Comparison of ENCODE assay signal across 1 cellular context in the genomic region with DNA sequence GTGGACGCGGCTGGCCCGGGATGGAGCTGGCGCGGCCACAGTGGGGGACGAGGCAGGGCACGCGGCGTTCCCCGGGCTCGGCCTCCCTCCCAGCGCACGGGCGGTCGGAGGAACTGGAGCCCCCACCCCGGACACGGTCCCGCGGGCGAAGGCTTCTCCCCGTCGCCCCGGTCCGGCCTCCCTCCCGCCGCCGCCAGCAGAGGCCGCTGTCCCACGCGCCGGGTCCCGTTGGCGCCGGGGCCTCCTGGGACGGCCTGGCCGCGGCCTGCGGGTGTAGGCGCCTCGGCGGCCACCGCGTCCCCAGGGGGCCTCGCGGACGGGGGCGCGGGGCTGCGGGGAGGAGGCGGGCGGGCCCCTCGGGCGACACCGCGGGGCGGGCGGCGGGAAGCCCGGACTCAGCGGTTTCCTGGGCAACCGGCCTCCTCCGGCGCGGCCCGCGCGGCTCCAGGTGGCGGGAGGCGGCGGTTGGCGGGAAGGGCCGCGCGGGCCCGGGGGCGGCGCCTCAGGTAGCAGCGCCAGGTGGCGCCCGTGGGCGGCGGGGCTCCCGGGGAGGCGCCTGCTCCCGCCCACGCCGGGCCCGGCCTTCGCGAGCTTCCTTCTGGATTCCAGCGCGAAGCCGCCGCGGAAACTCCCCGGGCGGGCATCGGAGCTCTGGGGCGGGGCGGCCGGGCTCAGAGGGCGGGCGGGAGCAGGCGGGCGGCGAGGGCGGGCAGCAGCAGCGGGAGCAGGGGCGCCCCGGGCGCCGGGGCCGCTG.
TF ChIP-seq lines count a peak whose summit lies in the region.

No MANE protein-coding gene starts in this region.

TF ChIP-seq in GM12878, 131 proteins besides CTCF, POLR2A, EP300 and RAD21 (continued from another document and continues in another):
- TF ChIP-seq, protein P1, sequence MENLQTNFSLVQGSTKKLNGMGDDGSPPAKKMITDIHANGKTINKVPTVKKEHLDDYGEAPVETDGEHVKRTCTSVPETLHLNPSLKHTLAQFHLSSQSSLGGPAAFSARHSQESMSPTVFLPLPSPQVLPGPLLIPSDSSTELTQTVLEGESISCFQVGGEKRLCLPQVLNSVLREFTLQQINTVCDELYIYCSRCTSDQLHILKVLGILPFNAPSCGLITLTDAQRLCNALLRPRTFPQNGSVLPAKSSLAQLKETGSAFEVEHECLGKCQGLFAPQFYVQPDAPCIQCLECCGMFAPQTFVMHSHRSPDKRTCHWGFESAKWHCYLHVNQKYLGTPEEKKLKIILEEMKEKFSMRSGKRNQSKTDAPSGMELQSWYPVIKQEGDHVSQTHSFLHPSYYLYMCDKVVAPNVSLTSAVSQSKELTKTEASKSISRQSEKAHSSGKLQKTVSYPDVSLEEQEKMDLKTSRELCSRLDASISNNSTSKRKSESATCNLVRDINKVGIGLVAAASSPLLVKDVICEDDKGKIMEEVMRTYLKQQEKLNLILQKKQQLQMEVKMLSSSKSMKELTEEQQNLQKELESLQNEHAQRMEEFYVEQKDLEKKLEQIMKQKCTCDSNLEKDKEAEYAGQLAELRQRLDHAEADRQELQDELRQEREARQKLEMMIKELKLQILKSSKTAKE (IDR thresholded peaks at IDR 0.05; ENCODE audit: low read depth, poor library complexity, severe bottlenecking), result no peak
- peak; percentile 8; the same call in 1 of the 2 replicates for TF ChIP-seq PAX5 (IDR thresholded peaks at IDR 0.05; ENCODE audit: borderline replicate concordance, low read depth, low read length)
- 0 out of 2 replicates have a peak, but pooled peaks have one; percentile 23 for TF ChIP-seq EED (IDR thresholded peaks at IDR 0.05; ENCODE audit: low read depth)
- TF ChIP-seq NR2C1 (IDR thresholded peaks at IDR 0.05), result no peak
- TF ChIP-seq, protein P2, sequence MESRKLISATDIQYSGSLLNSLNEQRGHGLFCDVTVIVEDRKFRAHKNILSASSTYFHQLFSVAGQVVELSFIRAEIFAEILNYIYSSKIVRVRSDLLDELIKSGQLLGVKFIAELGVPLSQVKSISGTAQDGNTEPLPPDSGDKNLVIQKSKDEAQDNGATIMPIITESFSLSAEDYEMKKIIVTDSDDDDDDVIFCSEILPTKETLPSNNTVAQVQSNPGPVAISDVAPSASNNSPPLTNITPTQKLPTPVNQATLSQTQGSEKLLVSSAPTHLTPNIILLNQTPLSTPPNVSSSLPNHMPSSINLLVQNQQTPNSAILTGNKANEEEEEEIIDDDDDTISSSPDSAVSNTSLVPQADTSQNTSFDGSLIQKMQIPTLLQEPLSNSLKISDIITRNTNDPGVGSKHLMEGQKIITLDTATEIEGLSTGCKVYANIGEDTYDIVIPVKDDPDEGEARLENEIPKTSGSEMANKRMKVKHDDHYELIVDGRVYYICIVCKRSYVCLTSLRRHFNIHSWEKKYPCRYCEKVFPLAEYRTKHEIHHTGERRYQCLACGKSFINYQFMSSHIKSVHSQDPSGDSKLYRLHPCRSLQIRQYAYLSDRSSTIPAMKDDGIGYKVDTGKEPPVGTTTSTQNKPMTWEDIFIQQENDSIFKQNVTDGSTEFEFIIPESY (IDR thresholded peaks at IDR 0.05), result no peak
- no peak for TF ChIP-seq JUND (IDR thresholded peaks at IDR 0.05; ENCODE audit: low read depth, low read length)
- no peak for TF ChIP-seq SMAD1 (IDR thresholded peaks at IDR 0.05; ENCODE audit: low read depth, partially characterized antibody)
- no peak for TF ChIP-seq WRNIP1 (IDR thresholded peaks at IDR 0.05; ENCODE audit: borderline replicate concordance, low read depth, low read length)
- TF ChIP-seq, protein P3, sequence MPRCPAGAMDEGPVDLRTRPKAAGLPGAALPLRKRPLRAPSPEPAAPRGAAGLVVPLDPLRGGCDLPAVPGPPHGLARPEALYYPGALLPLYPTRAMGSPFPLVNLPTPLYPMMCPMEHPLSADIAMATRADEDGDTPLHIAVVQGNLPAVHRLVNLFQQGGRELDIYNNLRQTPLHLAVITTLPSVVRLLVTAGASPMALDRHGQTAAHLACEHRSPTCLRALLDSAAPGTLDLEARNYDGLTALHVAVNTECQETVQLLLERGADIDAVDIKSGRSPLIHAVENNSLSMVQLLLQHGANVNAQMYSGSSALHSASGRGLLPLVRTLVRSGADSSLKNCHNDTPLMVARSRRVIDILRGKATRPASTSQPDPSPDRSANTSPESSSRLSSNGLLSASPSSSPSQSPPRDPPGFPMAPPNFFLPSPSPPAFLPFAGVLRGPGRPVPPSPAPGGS (IDR thresholded peaks at IDR 0.05; ENCODE audit: borderline replicate concordance, insufficient read depth, low read depth, low read length, poor library complexity, severe bottlenecking), result no peak
- no peak for TF ChIP-seq SMAD5 (IDR thresholded peaks at IDR 0.05; ENCODE audit: low read depth)
- no peak for TF ChIP-seq ZNF384 (IDR thresholded peaks at IDR 0.05; ENCODE audit: borderline replicate concordance, low read depth, low read length)
- TF ChIP-seq, protein P4, sequence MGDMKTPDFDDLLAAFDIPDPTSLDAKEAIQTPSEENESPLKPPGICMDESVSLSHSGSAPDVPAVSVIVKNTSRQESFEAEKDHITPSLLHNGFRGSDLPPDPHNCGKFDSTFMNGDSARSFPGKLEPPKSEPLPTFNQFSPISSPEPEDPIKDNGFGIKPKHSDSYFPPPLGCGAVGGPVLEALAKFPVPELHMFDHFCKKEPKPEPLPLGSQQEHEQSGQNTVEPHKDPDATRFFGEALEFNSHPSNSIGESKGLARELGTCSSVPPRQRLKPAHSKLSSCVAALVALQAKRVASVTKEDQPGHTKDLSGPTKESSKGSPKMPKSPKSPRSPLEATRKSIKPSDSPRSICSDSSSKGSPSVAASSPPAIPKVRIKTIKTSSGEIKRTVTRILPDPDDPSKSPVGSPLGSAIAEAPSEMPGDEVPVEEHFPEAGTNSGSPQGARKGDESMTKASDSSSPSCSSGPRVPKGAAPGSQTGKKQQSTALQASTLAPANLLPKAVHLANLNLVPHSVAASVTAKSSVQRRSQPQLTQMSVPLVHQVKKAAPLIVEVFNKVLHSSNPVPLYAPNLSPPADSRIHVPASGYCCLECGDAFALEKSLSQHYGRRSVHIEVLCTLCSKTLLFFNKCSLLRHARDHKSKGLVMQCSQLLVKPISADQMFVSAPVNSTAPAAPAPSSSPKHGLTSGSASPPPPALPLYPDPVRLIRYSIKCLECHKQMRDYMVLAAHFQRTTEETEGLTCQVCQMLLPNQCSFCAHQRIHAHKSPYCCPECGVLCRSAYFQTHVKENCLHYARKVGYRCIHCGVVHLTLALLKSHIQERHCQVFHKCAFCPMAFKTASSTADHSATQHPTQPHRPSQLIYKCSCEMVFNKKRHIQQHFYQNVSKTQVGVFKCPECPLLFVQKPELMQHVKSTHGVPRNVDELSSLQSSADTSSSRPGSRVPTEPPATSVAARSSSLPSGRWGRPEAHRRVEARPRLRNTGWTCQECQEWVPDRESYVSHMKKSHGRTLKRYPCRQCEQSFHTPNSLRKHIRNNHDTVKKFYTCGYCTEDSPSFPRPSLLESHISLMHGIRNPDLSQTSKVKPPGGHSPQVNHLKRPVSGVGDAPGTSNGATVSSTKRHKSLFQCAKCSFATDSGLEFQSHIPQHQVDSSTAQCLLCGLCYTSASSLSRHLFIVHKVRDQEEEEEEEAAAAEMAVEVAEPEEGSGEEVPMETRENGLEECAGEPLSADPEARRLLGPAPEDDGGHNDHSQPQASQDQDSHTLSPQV (IDR thresholded peaks at IDR 0.05), result peak; percentile 70; the same call in 1 of the 2 replicates
- no peak for TF ChIP-seq JUNB (IDR thresholded peaks at IDR 0.05)
- no peak for TF ChIP-seq IRF4 (IDR thresholded peaks at IDR 0.05; ENCODE audit: low read depth, low read length)
- no peak for TF ChIP-seq BCL11A (IDR thresholded peaks at IDR 0.05; ENCODE audit: low read depth, low read length)
- TF ChIP-seq NFYA (IDR thresholded peaks at IDR 0.05; ENCODE audit: borderline replicate concordance, low read depth, low read length), result no peak
- TF ChIP-seq ETV6 (conservative IDR thresholded peaks at IDR 0.05 in 1 of 2, IDR thresholded peaks at IDR 0.05 in 1 of 2; ENCODE audit: borderline replicate concordance in 1 of 2, low read depth in 1 of 2), result no peak
- TF ChIP-seq HDAC2 (IDR thresholded peaks at IDR 0.05), result no peak
- TF ChIP-seq CHD4 (IDR thresholded peaks at IDR 0.05), result no peak
- TF ChIP-seq BRCA1 (IDR thresholded peaks at IDR 0.05; ENCODE audit: low read depth, low read length), result no peak
- no peak for TF ChIP-seq SREBF2 (IDR thresholded peaks at IDR 0.05; ENCODE audit: low read length)
- no peak for TF ChIP-seq STAT1 (conservative IDR thresholded peaks at IDR 0.05)
- no peak for TF ChIP-seq CHD1 (IDR thresholded peaks at IDR 0.05; ENCODE audit: low read depth, low read length)
- no peak for TF ChIP-seq CBX5 (IDR thresholded peaks at IDR 0.05; ENCODE audit: low read depth)
- TF ChIP-seq, protein P5, sequence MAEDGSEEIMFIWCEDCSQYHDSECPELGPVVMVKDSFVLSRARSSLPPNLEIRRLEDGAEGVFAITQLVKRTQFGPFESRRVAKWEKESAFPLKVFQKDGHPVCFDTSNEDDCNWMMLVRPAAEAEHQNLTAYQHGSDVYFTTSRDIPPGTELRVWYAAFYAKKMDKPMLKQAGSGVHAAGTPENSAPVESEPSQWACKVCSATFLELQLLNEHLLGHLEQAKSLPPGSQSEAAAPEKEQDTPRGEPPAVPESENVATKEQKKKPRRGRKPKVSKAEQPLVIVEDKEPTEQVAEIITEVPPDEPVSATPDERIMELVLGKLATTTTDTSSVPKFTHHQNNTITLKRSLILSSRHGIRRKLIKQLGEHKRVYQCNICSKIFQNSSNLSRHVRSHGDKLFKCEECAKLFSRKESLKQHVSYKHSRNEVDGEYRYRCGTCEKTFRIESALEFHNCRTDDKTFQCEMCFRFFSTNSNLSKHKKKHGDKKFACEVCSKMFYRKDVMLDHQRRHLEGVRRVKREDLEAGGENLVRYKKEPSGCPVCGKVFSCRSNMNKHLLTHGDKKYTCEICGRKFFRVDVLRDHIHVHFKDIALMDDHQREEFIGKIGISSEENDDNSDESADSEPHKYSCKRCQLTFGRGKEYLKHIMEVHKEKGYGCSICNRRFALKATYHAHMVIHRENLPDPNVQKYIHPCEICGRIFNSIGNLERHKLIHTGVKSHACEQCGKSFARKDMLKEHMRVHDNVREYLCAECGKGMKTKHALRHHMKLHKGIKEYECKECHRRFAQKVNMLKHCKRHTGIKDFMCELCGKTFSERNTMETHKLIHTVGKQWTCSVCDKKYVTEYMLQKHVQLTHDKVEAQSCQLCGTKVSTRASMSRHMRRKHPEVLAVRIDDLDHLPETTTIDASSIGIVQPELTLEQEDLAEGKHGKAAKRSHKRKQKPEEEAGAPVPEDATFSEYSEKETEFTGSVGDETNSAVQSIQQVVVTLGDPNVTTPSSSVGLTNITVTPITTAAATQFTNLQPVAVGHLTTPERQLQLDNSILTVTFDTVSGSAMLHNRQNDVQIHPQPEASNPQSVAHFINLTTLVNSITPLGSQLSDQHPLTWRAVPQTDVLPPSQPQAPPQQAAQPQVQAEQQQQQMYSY (CRISPR knock-in tag; IDR thresholded peaks at IDR 0.05), result no peak
- TF ChIP-seq KAT2A (conservative IDR thresholded peaks at IDR 0.05; ENCODE audit: control insufficient read depth, low read depth, low read length), result no peak
- TF ChIP-seq, protein P6, sequence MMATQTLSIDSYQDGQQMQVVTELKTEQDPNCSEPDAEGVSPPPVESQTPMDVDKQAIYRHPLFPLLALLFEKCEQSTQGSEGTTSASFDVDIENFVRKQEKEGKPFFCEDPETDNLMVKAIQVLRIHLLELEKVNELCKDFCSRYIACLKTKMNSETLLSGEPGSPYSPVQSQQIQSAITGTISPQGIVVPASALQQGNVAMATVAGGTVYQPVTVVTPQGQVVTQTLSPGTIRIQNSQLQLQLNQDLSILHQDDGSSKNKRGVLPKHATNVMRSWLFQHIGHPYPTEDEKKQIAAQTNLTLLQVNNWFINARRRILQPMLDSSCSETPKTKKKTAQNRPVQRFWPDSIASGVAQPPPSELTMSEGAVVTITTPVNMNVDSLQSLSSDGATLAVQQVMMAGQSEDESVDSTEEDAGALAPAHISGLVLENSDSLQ (IDR thresholded peaks at IDR 0.05), result no peak
- TF ChIP-seq SIN3A (IDR thresholded peaks at IDR 0.05; ENCODE audit: low read depth, low read length), result no peak
- no peak for TF ChIP-seq RCOR1 (conservative IDR thresholded peaks at IDR 0.05; ENCODE audit: low read depth, low read length)
- TF ChIP-seq HDGF (IDR thresholded peaks at IDR 0.05), result no peak
- peak in 1 of 2 experiments; percentile 68; a peak in 2 of 4 replicates for TF ChIP-seq BHLHE40 (IDR thresholded peaks at IDR 0.05; ENCODE audit: borderline replicate concordance in 1 of 2, low read depth in 2 of 2, low read length in 1 of 2)
- TF ChIP-seq EGR1 (IDR thresholded peaks at IDR 0.05; ENCODE audit: borderline replicate concordance in 1 of 2, low read depth in 2 of 2, low read length in 2 of 2), result peak; percentile 61 to 99
- TF ChIP-seq, protein P7, sequence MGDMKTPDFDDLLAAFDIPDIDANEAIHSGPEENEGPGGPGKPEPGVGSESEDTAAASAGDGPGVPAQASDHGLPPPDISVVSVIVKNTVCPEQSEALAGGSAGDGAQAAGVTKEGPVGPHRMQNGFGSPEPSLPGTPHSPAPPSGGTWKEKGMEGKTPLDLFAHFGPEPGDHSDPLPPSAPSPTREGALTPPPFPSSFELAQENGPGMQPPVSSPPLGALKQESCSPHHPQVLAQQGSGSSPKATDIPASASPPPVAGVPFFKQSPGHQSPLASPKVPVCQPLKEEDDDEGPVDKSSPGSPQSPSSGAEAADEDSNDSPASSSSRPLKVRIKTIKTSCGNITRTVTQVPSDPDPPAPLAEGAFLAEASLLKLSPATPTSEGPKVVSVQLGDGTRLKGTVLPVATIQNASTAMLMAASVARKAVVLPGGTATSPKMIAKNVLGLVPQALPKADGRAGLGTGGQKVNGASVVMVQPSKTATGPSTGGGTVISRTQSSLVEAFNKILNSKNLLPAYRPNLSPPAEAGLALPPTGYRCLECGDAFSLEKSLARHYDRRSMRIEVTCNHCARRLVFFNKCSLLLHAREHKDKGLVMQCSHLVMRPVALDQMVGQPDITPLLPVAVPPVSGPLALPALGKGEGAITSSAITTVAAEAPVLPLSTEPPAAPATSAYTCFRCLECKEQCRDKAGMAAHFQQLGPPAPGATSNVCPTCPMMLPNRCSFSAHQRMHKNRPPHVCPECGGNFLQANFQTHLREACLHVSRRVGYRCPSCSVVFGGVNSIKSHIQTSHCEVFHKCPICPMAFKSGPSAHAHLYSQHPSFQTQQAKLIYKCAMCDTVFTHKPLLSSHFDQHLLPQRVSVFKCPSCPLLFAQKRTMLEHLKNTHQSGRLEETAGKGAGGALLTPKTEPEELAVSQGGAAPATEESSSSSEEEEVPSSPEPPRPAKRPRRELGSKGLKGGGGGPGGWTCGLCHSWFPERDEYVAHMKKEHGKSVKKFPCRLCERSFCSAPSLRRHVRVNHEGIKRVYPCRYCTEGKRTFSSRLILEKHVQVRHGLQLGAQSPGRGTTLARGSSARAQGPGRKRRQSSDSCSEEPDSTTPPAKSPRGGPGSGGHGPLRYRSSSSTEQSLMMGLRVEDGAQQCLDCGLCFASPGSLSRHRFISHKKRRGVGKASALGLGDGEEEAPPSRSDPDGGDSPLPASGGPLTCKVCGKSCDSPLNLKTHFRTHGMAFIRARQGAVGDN (IDR thresholded peaks at IDR 0.05), result no peak
- TF ChIP-seq CEBPB (IDR thresholded peaks at IDR 0.05; ENCODE audit: borderline replicate concordance in 1 of 2, low read depth in 2 of 2, low read length in 2 of 2), result no peak
- TF ChIP-seq TARDBP (IDR thresholded peaks at IDR 0.05; ENCODE audit: borderline replicate concordance), result no peak
- no peak for TF ChIP-seq KDM1A (IDR thresholded peaks at IDR 0.05; ENCODE audit: borderline replicate concordance)
- TF ChIP-seq HDAC6 (IDR thresholded peaks at IDR 0.05; ENCODE audit: unreplicated experiment), result no peak
- no peak for TF ChIP-seq CREB1 (IDR thresholded peaks at IDR 0.05; ENCODE audit: low read depth)
